Comparison of ENCODE assay signal across 24 cellular contexts in the genomic region with DNA sequence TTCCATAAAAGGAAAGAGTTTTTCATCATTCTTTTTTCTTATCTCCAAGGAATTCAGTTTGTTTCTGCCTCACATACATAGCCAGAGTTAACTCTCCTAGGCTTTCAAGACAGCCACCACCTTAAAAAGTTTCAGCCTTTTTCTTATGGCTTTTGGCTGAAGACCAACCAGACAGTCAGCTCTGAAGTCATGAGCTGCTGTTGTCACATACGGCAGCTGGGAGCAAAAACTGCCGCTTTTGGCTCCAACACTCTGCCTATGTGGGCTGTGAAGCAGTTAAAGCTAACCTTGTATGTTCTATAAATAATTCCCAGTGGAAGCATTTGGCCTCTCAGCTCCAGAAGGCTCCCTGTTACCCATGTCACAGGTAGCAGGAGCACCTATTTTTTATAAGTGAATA.
A peak's percentile ranks its signal among the peaks of the same experiment; 100 is the strongest.
DNase-seq lines count a peak whose midpoint lies in the region; ATAC-seq, FAIRE-seq and TF ChIP-seq lines count a peak whose summit lies in the region.
"Had no signal": no experiment of that assay in that cellular context is flagged by ENCODE, and none has a peak within 500 bp of the region (broad histone marks: within the 10 kb centered on the region; RNA-seq: fewer than 3 reads in every experiment).

No MANE protein-coding gene starts in this region.

- TF ChIP-seq CTCF in GM23338 (conservative IDR thresholded peaks at IDR 0.05; ENCODE audit: low read depth in 2 of 2) (no peak), endothelial cell of umbilical vein (IDR thresholded peaks at IDR 0.05; ENCODE audit: extremely low read depth in 1 of 2, insufficient read depth in 1 of 2, low read depth in 1 of 2, low read length in 2 of 2) (no peak), nephron (IDR thresholded peaks at IDR 0.05; ENCODE audit: unreplicated experiment in 3 of 3) (no peak), lower lobe of right lung (IDR thresholded peaks at IDR 0.05) (no peak)

- H3K36me3 ChIP-seq in GM23338 (ENCODE audit: insufficient read depth), result no peaks in the 10 kb centered on the region
- no peaks in the 10 kb centered on the region for H3K36me3 ChIP-seq in endothelial cell of umbilical vein (ENCODE audit: control insufficient read depth in 2 of 2, extremely low read depth in 1 of 2, insufficient read depth in 2 of 2, low read length in 2 of 2)
- H3K36me3 ChIP-seq in lower lobe of right lung, result no peaks in the 10 kb centered on the region
- H3K36me3 ChIP-seq: heart right ventricle had no signal

- H3K36me3 Mint-ChIP-seq in GM23338 (ENCODE audit: low read depth) (no peaks in the 10 kb centered on the region; the same call in 2 of the 3 replicates), nephron (ENCODE audit: low read depth) (no peaks in the 10 kb centered on the region)
- no peaks in the 10 kb centered on the region for H3K36me3 Mint-ChIP-seq in stimulated activated naive B cell treated with anti-CD40 and anti-IgM and Interleukin-4, amounts not matched to agents 10 μg/mL and 1 μg/mL and 100 μg/mL, for 72 hours
- H3K36me3 Mint-ChIP-seq: IgD-negative memory B cell had no signal

- H3K4me1 Mint-ChIP-seq in GM23338, result peaks cover 19% of the 10 kb centered on the region
- H3K4me1 Mint-ChIP-seq in nephron, result peaks cover 34% of the 10 kb centered on the region
- no peaks in the 10 kb centered on the region for H3K4me1 Mint-ChIP-seq in stimulated activated naive B cell treated with anti-CD40 and anti-IgM and Interleukin-4, amounts not matched to agents 10 μg/mL and 1 μg/mL and 100 μg/mL, for 72 hours

- no peak overlapping the region for H3K9ac ChIP-seq in endothelial cell of umbilical vein (replicated peaks; ENCODE audit: extremely low read depth, insufficient read depth, low read length)

- no peaks in the 10 kb centered on the region for H3K9me3 ChIP-seq in endothelial cell of umbilical vein (replicated peaks; ENCODE audit: control insufficient read depth, insufficient read depth, low read length)
- H3K9me3 ChIP-seq in lower lobe of right lung, result no peaks in the 10 kb centered on the region
- H3K9me3 ChIP-seq: heart right ventricle, testis had no signal

- intact Hi-C loops in endothelial cell of umbilical vein (cut with micrococcal nuclease) (loop anchor here (5.0 kb wide), 1 partner anchor 229 kb away; no protein-coding TSS in a partner anchor), lower lobe of right lung (cut with DNase I) (no loop called here)

- no peaks in the 10 kb centered on the region for H3F3A ChIP-seq in GM23338 (replicated peaks; ENCODE audit: low read depth)

- FAIRE-seq in endothelial cell of umbilical vein (lab: Jason Lieb, UNC), result peak; percentile 4

- H3K79me2 ChIP-seq in GM23338 (replicated peaks; ENCODE audit: insufficient read depth) (no peaks in the 10 kb centered on the region), endothelial cell of umbilical vein (ENCODE audit: control insufficient read depth, insufficient read depth, low read length) (no peaks in the 10 kb centered on the region)

- no TSS peak for BruUV-seq in endothelial cell of umbilical vein (replicated peaks; lab: Mats Ljungman, UMichigan)

- H3K27me3 ChIP-seq in GM23338 (ENCODE audit: insufficient read depth), result no peaks in the 10 kb centered on the region
- H3K27me3 ChIP-seq in endothelial cell of umbilical vein (ENCODE audit: control insufficient read depth in 2 of 2, insufficient read depth in 2 of 2, low read length in 2 of 2), result no peaks in the 10 kb centered on the region
- H3K27me3 ChIP-seq in lower lobe of right lung (ENCODE audit: low read depth), result no peaks in the 10 kb centered on the region
- H3K27me3 ChIP-seq: testis had no signal

- H2AFZ ChIP-seq in GM23338, result no peak overlapping the region
- no peak overlapping the region for H2AFZ ChIP-seq in endothelial cell of umbilical vein (ENCODE audit: low read depth, low read length)

- no peaks in the 10 kb centered on the region for H4K20me1 ChIP-seq in GM23338 (replicated peaks; ENCODE audit: insufficient read depth)
- no peaks in the 10 kb centered on the region for H4K20me1 ChIP-seq in endothelial cell of umbilical vein (replicated peaks; ENCODE audit: control insufficient read depth, extremely low read depth, insufficient read depth, low read length)

- H3K4me3 ChIP-seq in GM23338, result no peak overlapping the region
- H3K4me3 ChIP-seq in endothelial cell of umbilical vein (replicated peaks in 1 of 3; ENCODE audit: insufficient read depth in 1 of 3, low read depth in 1 of 3, low read length in 3 of 3), result no peak overlapping the region
- H3K4me3 ChIP-seq in lower lobe of right lung, result no peak overlapping the region
- H3K4me3 ChIP-seq: heart right ventricle, lung, testis had no signal

- no peak overlapping the region for H3K4me2 ChIP-seq in GM23338
- H3K4me2 ChIP-seq in endothelial cell of umbilical vein (ENCODE audit: insufficient read depth, low read length), result no peak overlapping the region

- H3K9me2 ChIP-seq in GM23338 (ENCODE audit: insufficient read depth), result no peaks in the 10 kb centered on the region

- CTCF ChIA-PET in endothelial cell of umbilical vein (lab: Charles Lee), result no interaction called here

- DNase-seq in GM23338 (ENCODE audit: low spot score) (no peak), SHP77 treated with DMSO at 0.1 percent for 48 hours (lab: John Stamatoyannopoulos, UW) (peak; percentile 27), endothelial cell of umbilical vein (ENCODE audit: low read depth, low spot score) (peak; percentile 46), lower lobe of right lung (no peak), Kasumi-1 (lab: John Stamatoyannopoulos, UW) (no peak)
- no peak for DNase-seq in stimulated activated naive B cell treated with anti-CD40 and anti-IgM and Interleukin-4, amounts not matched to agents 10 μg/mL and 1 μg/mL and 100 μg/mL, for 72 hours
- DNase-seq: activated CD4-positive, alpha-beta T cell treated with anti-CD3 and anti-CD28 coated beads, Interleukin-2, amount 50 U/mL, for 1 hour; activated CD8-positive, alpha-beta memory T cell treated with anti-CD3 and anti-CD28 coated beads, Interleukin-2, amount 50 U/mL, for 48 hours; activated effector memory CD4-positive, alpha-beta T cell treated with anti-CD3 and anti-CD28 coated beads, Interleukin-2, amount 50 U/mL, for 16 hours; CD4-positive, alpha-beta T cell; DMS153; effector memory CD8-positive, alpha-beta T cell; GF-D8; H9; NCI-H2081; NCI-H524; testis had no signal

- peaks cover 19% of the 10 kb centered on the region for H3K4me1 ChIP-seq in GM23338 (ENCODE audit: insufficient read depth)
- H3K4me1 ChIP-seq in endothelial cell of umbilical vein (ENCODE audit: control insufficient read depth, extremely low read depth, insufficient read depth, low read length), result peaks cover 13% of the 10 kb centered on the region
- no peaks in the 10 kb centered on the region for H3K4me1 ChIP-seq in lower lobe of right lung
- H3K4me1 ChIP-seq: testis had no signal

- dilution Hi-C loops in endothelial cell of umbilical vein (cut with MboI; ENCODE audit: extremely low pct_ligation_motif_present, low sequenced_read_pairs), result no loop called here

- H3K27ac ChIP-seq in GM23338 (ENCODE audit: low read depth) (0 out of 2 replicates have a peak overlapping the region, but pooled peaks have one; percentile 56), endothelial cell of umbilical vein (ENCODE audit: insufficient read depth, low read depth, low read length) (no peak overlapping the region), lower lobe of right lung (no peak overlapping the region)
- H3K27ac ChIP-seq: heart right ventricle, testis had no signal

- H3K9me1 ChIP-seq in endothelial cell of umbilical vein (replicated peaks; ENCODE audit: control insufficient read depth, extremely low read depth, insufficient read depth, low read length), result no peaks in the 10 kb centered on the region

- no peak for TF ChIP-seq POLR2A in endothelial cell of umbilical vein (IDR thresholded peaks at IDR 0.05; ENCODE audit: low read depth, low read length)

- H3K9me3 Mint-ChIP-seq in GM23338 (no peaks in the 10 kb centered on the region), nephron (no peaks in the 10 kb centered on the region)
- no peaks in the 10 kb centered on the region for H3K9me3 Mint-ChIP-seq in stimulated activated naive B cell treated with anti-CD40 and anti-IgM and Interleukin-4, amounts not matched to agents 10 μg/mL and 1 μg/mL and 100 μg/mL, for 72 hours
- H3K9me3 Mint-ChIP-seq: CD4-positive, alpha-beta T cell; effector memory CD8-positive, alpha-beta T cell; H9; neural crest cell had no signal

- H3K27me3 Mint-ChIP-seq in GM23338 (ENCODE audit: insufficient read depth, low read depth, poor library complexity), result no peaks in the 10 kb centered on the region
- no peaks in the 10 kb centered on the region for H3K27me3 Mint-ChIP-seq in nephron (ENCODE audit: low read depth)
- no peaks in the 10 kb centered on the region for H3K27me3 Mint-ChIP-seq in stimulated activated naive B cell treated with anti-CD40 and anti-IgM and Interleukin-4, amounts not matched to agents 10 μg/mL and 1 μg/mL and 100 μg/mL, for 72 hours
- H3K27me3 Mint-ChIP-seq: CD4-positive, alpha-beta T cell; effector memory CD8-positive, alpha-beta T cell; IgD-negative memory B cell had no signal

- H3K27ac Mint-ChIP-seq in GM23338 (no peak overlapping the region), nephron (peak overlapping the region; percentile 52 to 97 (median 90))
- no peak overlapping the region for H3K27ac Mint-ChIP-seq in stimulated activated naive B cell treated with anti-CD40 and anti-IgM and Interleukin-4, amounts not matched to agents 10 μg/mL and 1 μg/mL and 100 μg/mL, for 72 hours
- H3K27ac Mint-ChIP-seq: CD4-positive, alpha-beta T cell; effector memory CD8-positive, alpha-beta T cell; IgD-negative memory B cell had no signal

- H3K4me3 Mint-ChIP-seq in GM23338 (no peak overlapping the region), nephron (peak overlapping the region in 1 of 3 experiments; percentile 53)
- no peak overlapping the region for H3K4me3 Mint-ChIP-seq in stimulated activated naive B cell treated with anti-CD40 and anti-IgM and Interleukin-4, amounts not matched to agents 10 μg/mL and 1 μg/mL and 100 μg/mL, for 72 hours
- H3K4me3 Mint-ChIP-seq: CD4-positive, alpha-beta T cell; effector memory CD8-positive, alpha-beta T cell; H9; IgD-negative memory B cell; neural crest cell had no signal

- POLR2A ChIA-PET in endothelial cell of umbilical vein (lab: Charles Lee), result no interaction called here

- no peak for ATAC-seq in GM23338
- no peak for ATAC-seq in stimulated activated naive B cell treated with anti-CD40 and anti-IgM and Interleukin-4, amounts not matched to agents 10 μg/mL and 1 μg/mL and 100 μg/mL, for 72 hours (replicated peaks)
- no peak for ATAC-seq in lower lobe of right lung
- ATAC-seq in HG02973 (IDR thresholded peaks at IDR 0.05; ENCODE audit: unreplicated experiment), result no peak
- ATAC-seq: effector memory CD8-positive, alpha-beta T cell; Right ventricle myocardium inferior had no signal

TF ChIP-seq in GM23338, 12 proteins besides CTCF, POLR2A, EP300 and RAD21 (continues in another document):
- TF ChIP-seq JUNB (IDR thresholded peaks at IDR 0.05; ENCODE audit: unreplicated experiment) (no peak), CREB1 (CRISPR knock-in tag; IDR thresholded peaks at IDR 0.05; ENCODE audit: low read depth) (no peak)

TF ChIP-seq in endothelial cell of umbilical vein, 7 proteins besides CTCF, POLR2A, EP300 and RAD21 (continues in another document):
- TF ChIP-seq EZH2 (IDR thresholded peaks at IDR 0.05; ENCODE audit: borderline replicate concordance, low read depth, low read length, severe bottlenecking), result no peak

Comparison
In these comparisons a context has a peak if more than half of its experiments do, and no peak if none do; other contexts are left out.
1. DNase-seq: peak in SHP77 treated with DMSO at 0.1 percent for 48 hours (single experiment) and endothelial cell of umbilical vein (single experiment); none in GM23338 (single experiment), stimulated activated naive B cell treated with anti-CD40 and anti-IgM and Interleukin-4, amounts not matched to agents 10 μg/mL and 1 μg/mL and 100 μg/mL, for 72 hours (single experiment), lower lobe of right lung (single experiment) and Kasumi-1 (0 of 2).
2. H3K27ac Mint-ChIP-seq: peak in nephron (3 of 3); none in GM23338 (single experiment) and stimulated activated naive B cell treated with anti-CD40 and anti-IgM and Interleukin-4, amounts not matched to agents 10 μg/mL and 1 μg/mL and 100 μg/mL, for 72 hours (single experiment).